Comparison of ENCODE assay signal across 15 cellular contexts in genomic region chr13:73018336-73018735, GRCh38.
"Had no signal": no experiment of that assay in that cellular context is flagged by ENCODE, and none has a peak within 500 bp of the region (broad histone marks: within the 10 kb centered on the region; RNA-seq: fewer than 3 reads in every experiment).

No MANE protein-coding gene starts in this region.

- H3K27me3 ChIP-seq: breast epithelium, heart right ventricle, pancreas, tibial nerve had no signal

- H3K27ac Mint-ChIP-seq: activated naive CD8-positive, alpha-beta T cell; activated T-cell treated with anti-CD3 and anti-CD28 coated beads, Interleukin-2, amount 50 U/mL, for 24 hours; stimulated activated effector memory CD8-positive, alpha-beta T cell treated with anti-CD3 and anti-CD28 coated beads, Interleukin-12 subunit alpha, Interleukin-12 subunit beta, amount 100 ng/mL, for 72 hours; T-helper 2 cell treated with Interferon-gamma antibody and Interleukin-4, amounts not matched to agents 5 μg/mL and 100 μg/mL, for 36 hours had no signal

- H3K4me1 Mint-ChIP-seq: neural crest cell; stimulated activated effector memory CD8-positive, alpha-beta T cell treated with anti-CD3 and anti-CD28 coated beads, Interleukin-12 subunit alpha, Interleukin-12 subunit beta, amount 100 ng/mL, for 72 hours had no signal

- H3K9me3 ChIP-seq: breast epithelium, heart right ventricle, pancreas, tibial nerve had no signal

- DNase-seq: activated CD4-positive, alpha-beta T cell treated with anti-CD3 and anti-CD28 coated beads, Interleukin-2, amount 50 U/mL, for 4 hours; activated gamma-delta T cell; activated T-cell treated with anti-CD3 and anti-CD28 coated beads, Interleukin-2, amount 50 U/mL, for 24 hours; amygdala; heart right ventricle; kidney; pancreas; retina; small intestine had no signal

- H3K4me1 ChIP-seq: breast epithelium, heart right ventricle, pancreas, tibial nerve had no signal

- H3K27me3 Mint-ChIP-seq: activated naive CD8-positive, alpha-beta T cell; activated T-cell treated with anti-CD3 and anti-CD28 coated beads, Interleukin-2, amount 50 U/mL, for 24 hours had no signal

- H3K27ac ChIP-seq: breast epithelium, heart right ventricle, pancreas, tibial nerve had no signal

- ATAC-seq: heart right ventricle; pancreas; stimulated activated effector memory CD8-positive, alpha-beta T cell treated with anti-CD3 and anti-CD28 coated beads, Interleukin-12 subunit alpha, Interleukin-12 subunit beta, amount 100 ng/mL, for 72 hours had no signal

- H3K9me3 Mint-ChIP-seq: activated T-cell treated with anti-CD3 and anti-CD28 coated beads, Interleukin-2, amount 50 U/mL, for 24 hours; neural crest cell; stimulated activated effector memory CD8-positive, alpha-beta T cell treated with anti-CD3 and anti-CD28 coated beads, Interleukin-12 subunit alpha, Interleukin-12 subunit beta, amount 100 ng/mL, for 72 hours; T-helper 2 cell treated with Interferon-gamma antibody and Interleukin-4, amounts not matched to agents 5 μg/mL and 100 μg/mL, for 36 hours had no signal

- H3K36me3 ChIP-seq: breast epithelium had no signal

- H3K4me3 Mint-ChIP-seq: activated naive CD8-positive, alpha-beta T cell; activated T-cell treated with anti-CD3 and anti-CD28 coated beads, Interleukin-2, amount 50 U/mL, for 24 hours; neural crest cell; stimulated activated effector memory CD8-positive, alpha-beta T cell treated with anti-CD3 and anti-CD28 coated beads, Interleukin-12 subunit alpha, Interleukin-12 subunit beta, amount 100 ng/mL, for 72 hours; T-helper 2 cell treated with Interferon-gamma antibody and Interleukin-4, amounts not matched to agents 5 μg/mL and 100 μg/mL, for 36 hours had no signal

- H3K4me3 ChIP-seq: breast epithelium, heart right ventricle, pancreas, tibial nerve had no signal
